Comparison of ENCODE assay signal across 18 cellular contexts in the genomic region with DNA sequence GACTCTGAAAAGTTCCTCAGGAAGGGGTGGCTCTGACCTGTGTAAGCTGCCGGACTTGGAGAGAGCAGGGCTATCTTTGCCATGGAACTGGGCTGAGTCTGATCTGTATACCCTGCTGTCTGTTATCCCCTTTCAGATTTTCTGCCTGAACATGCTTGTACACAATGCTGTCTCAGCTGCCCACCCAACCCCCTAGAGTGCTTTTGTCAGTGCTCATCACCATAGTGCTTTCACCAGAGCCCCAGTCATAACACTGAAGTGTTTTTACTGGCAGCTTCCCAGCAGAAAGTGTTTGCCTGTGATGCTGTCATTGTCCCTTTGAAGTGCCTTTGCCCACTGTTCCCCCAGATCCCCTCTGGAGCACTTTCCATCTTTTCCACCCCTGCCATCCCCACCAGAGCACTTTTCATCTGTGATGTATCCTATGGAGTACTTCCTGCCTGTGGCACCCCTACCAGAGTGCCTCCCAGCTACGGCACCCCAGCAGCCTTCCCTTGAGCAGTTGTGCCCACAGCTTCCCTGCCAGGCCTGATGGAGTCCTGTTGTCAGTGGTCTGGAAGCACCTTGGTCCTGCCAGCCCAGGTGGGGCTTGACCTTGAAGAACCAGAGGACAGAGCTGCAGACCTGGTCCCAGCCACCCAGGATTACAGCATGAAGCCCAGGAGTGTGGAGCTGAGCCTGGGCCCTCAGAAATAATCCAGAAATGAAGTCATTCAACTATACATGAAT.
DNase-seq lines count a peak whose midpoint lies in the region; ATAC-seq and TF ChIP-seq lines count a peak whose summit lies in the region.
"Had no signal": no experiment of that assay in that cellular context is flagged by ENCODE, and none has a peak within 500 bp of the region (broad histone marks: within the 10 kb centered on the region; RNA-seq: fewer than 3 reads in every experiment).

No MANE protein-coding gene starts in this region.

- CTCF ChIA-PET in GM10248 (lab: Yijun Ruan, JAX), result interaction anchor here (1.6 to 1.7 kb wide), 2 partner anchors 11 to 12 kb away, joined by 3 to 6 read pairs; no protein-coding TSS in a partner anchor

- intact Hi-C loops in left colon (cut with DNase I, micrococcal nuclease), result no loop called here

- DNase-seq in COLO668 (lab: John Stamatoyannopoulos, UW; ENCODE audit: unreplicated experiment) (peak; percentile 66), NCI-H1105 (lab: John Stamatoyannopoulos, UW) (peak; percentile 22), NCI-H69 (lab: John Stamatoyannopoulos, UW) (peak; percentile 80), kidney glomerular epithelial cell (lab: John Stamatoyannopoulos, UW) (peak; percentile 28), left colon (no peak), GM10248 (ENCODE audit: extremely low spot score) (no peak)
- DNase-seq in activated CD8-positive, alpha-beta memory T cell treated with anti-CD3 and anti-CD28 coated beads, Interleukin-2, amount 50 U/mL, for 4 hours, result no peak
- DNase-seq: activated CD4-positive, CD25-positive, alpha-beta regulatory T cell treated with anti-CD3 and anti-CD28 coated beads, Interleukin-2, amount 50 U/mL, for 72 hours; activated naive CD8-positive, alpha-beta T cell treated with anti-CD3 and anti-CD28 coated beads, Interleukin-2, amount 10 ng/mL, durations not matched to agents 7 days and 5 days; BE2C; H7; heart right ventricle; mammary epithelial cell; NCI-H187 treated with DMSO at 0.1 percent for 48 hours; NCI-H82; T1000 had no signal

- ATAC-seq in left colon (no peak), HG03520 (IDR thresholded peaks at IDR 0.05; ENCODE audit: unreplicated experiment) (no peak)
- ATAC-seq: heart right ventricle, HepG2 had no signal

- TF ChIP-seq CTCF in GM10248 (IDR thresholded peaks at IDR 0.05; ENCODE audit: control extremely low read depth, extremely low read depth, low read depth, missing control alignments), result no peak

- POLR2A ChIA-PET in GM10248 (lab: Yijun Ruan, JAX), result no interaction called here

Comparison
In these comparisons a context has a peak if more than half of its experiments do, and no peak if none do; other contexts are left out.
1. DNase-seq: peak in COLO668 (single experiment), NCI-H1105 (single experiment), NCI-H69 (single experiment) and kidney glomerular epithelial cell (single experiment); none in left colon (0 of 2), GM10248 (single experiment) and activated CD8-positive, alpha-beta memory T cell treated with anti-CD3 and anti-CD28 coated beads, Interleukin-2, amount 50 U/mL, for 4 hours (single experiment).